ENCODE assay signal across 8 cellular contexts in the genomic region with DNA sequence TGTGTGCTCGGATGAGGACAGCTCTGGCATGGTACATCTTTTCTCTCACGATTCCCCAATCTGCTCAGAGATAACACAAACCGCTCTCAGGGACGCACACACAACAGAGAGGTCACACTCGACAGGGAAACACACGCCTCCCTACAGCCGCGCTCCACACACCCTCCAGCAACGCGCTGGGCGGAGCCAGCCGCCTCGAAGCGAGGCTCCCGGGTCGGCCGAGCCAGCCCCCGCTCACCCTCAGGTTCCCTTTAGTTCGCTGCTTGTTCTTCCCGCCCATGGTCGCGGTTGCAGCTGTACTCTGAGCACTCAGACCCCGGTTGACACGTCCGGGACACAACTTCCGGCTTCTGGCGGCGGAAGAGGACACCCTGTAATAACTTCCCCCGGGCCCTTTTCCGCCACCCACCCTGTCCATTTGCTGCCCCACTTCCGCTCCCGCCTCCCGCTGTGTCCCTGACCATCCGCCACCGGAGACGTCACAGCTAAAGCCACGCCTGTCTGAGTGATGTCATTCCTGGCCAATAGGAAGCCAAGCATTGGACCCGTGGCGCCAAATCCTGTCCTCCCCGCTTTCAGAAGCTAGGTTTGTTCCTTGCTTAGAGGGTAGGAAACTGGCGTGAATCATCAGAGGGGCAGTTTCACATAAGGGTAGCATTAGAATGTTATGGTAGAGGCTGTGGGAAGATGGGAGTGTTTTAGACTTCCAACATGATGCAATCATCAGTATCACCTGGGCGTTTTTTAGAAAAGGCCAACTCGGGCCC. TPM values are rescaled to one million over a fixed set of nuclear protein-coding genes. Genes with fewer than 3 reads are reported as not detected.
DNase-seq lines count a peak whose midpoint lies in the region; ATAC-seq and TF ChIP-seq lines count a peak whose summit lies in the region.

A gene with protein sequence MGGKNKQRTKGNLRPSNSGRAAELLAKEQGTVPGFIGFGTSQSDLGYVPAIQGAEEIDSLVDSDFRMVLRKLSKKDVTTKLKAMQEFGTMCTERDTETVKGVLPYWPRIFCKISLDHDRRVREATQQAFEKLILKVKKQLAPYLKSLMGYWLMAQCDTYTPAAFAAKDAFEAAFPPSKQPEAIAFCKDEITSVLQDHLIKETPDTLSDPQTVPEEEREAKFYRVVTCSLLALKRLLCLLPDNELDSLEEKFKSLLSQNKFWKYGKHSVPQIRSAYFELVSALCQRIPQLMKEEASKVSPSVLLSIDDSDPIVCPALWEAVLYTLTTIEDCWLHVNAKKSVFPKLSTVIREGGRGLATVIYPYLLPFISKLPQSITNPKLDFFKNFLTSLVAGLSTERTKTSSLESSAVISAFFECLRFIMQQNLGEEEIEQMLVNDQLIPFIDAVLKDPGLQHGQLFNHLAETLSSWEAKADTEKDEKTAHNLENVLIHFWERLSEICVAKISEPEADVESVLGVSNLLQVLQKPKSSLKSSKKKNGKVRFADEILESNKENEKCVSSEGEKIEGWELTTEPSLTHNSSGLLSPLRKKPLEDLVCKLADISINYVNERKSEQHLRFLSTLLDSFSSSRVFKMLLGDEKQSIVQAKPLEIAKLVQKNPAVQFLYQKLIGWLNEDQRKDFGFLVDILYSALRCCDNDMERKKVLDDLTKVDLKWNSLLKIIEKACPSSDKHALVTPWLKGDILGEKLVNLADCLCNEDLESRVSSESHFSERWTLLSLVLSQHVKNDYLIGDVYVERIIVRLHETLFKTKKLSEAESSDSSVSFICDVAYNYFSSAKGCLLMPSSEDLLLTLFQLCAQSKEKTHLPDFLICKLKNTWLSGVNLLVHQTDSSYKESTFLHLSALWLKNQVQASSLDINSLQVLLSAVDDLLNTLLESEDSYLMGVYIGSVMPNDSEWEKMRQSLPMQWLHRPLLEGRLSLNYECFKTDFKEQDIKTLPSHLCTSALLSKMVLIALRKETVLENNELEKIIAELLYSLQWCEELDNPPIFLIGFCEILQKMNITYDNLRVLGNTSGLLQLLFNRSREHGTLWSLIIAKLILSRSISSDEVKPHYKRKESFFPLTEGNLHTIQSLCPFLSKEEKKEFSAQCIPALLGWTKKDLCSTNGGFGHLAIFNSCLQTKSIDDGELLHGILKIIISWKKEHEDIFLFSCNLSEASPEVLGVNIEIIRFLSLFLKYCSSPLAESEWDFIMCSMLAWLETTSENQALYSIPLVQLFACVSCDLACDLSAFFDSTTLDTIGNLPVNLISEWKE (N-terminal part only) (minus strand): TSS at position 352 of the 767 bp plus-strand sequence. CDS start 72 bp downstream, at position 280.

- intact Hi-C loops in activated T-helper 2 cell treated with anti-CD3 and anti-CD28 coated beads, Interferon-gamma antibody, Interleukin-2, Interleukin-4, amounts not matched to agents 10 μg/mL and 5 μg/mL and 100 μg/mL, durations not matched to agents 14 hours and 24 hours and 36 hours (cut with micrococcal nuclease): loop anchor here (1.0 to 2.0 kb wide), 6 partner anchors 10 to 306 kb away; a partner anchor contains a TSS

- TF ChIP-seq CTCF in RWPE2 (IDR thresholded peaks at IDR 0.05; ENCODE audit: poor library complexity, severe bottlenecking) (no peak), fibroblast of pulmonary artery (IDR thresholded peaks at IDR 0.05; ENCODE audit: low read length, missing control alignments) (no peak)

- peak; percentile 99 for DNase-seq in EH (ENCODE audit: low read depth)
- DNase-seq in H4 (ENCODE audit: low spot score): peak; percentile 99
- DNase-seq in LoVo (ENCODE audit: low spot score): peak; percentile 99
- peak; percentile 99 for DNase-seq in RWPE2 (ENCODE audit: low spot score)
- DNase-seq in activated T-helper 2 cell treated with anti-CD3 and anti-CD28 coated beads, Interferon-gamma antibody, Interleukin-2, Interleukin-4, amounts not matched to agents 10 μg/mL and 5 μg/mL and 100 μg/mL, durations not matched to agents 14 hours and 24 hours and 36 hours (ENCODE audit: low spot score): peak; percentile 99
- peak; percentile 100 for DNase-seq in fibroblast of pulmonary artery (ENCODE audit: low read depth)
- DNase-seq in natural killer cell treated with Interleukin-12 subunit alpha and Interleukin-12 subunit beta and Interleukin-15 and Interleukin-18, amount 100 ng/mL, for 72 hours (ENCODE audit: low spot score): peak; percentile 99
- DNase-seq in stimulated activated naive CD8-positive, alpha-beta T cell treated with anti-CD3 and anti-CD28 coated beads, Interleukin-15, Interleukin-2, amounts not matched to agents 100 U/mL and 50 U/mL, for 24 hours: peak; percentile 98

- no peaks in the 10 kb centered on the region for H3K27me3 Mint-ChIP-seq in activated T-helper 2 cell treated with anti-CD3 and anti-CD28 coated beads, Interferon-gamma antibody, Interleukin-2, Interleukin-4, amounts not matched to agents 10 μg/mL and 5 μg/mL and 100 μg/mL, durations not matched to agents 14 hours and 24 hours and 36 hours (ENCODE audit: low read depth)
- H3K27me3 Mint-ChIP-seq in natural killer cell treated with Interleukin-12 subunit alpha and Interleukin-12 subunit beta and Interleukin-15 and Interleukin-18, amount 100 ng/mL, for 72 hours: no peaks in the 10 kb centered on the region

- no peaks in the 10 kb centered on the region for H3K9me3 ChIP-seq in RWPE2 (ENCODE audit: severe bottlenecking)

- peak within 1 kb of the TSS; percentile 95 for H3K27ac Mint-ChIP-seq in activated T-helper 2 cell treated with anti-CD3 and anti-CD28 coated beads, Interferon-gamma antibody, Interleukin-2, Interleukin-4, amounts not matched to agents 10 μg/mL and 5 μg/mL and 100 μg/mL, durations not matched to agents 14 hours and 24 hours and 36 hours
- peak within 1 kb of the TSS; percentile 96 to 97 for H3K27ac Mint-ChIP-seq in natural killer cell treated with Interleukin-12 subunit alpha and Interleukin-12 subunit beta and Interleukin-15 and Interleukin-18, amount 100 ng/mL, for 72 hours

- H3K36me3 ChIP-seq in RWPE2 (ENCODE audit: low read depth): peaks cover under 1% of the 10 kb centered on the region

- peak; percentile 92 for ATAC-seq in RWPE2 (ENCODE audit: low read depth)
- peak; percentile 99 for ATAC-seq in natural killer cell treated with Interleukin-12 subunit alpha and Interleukin-12 subunit beta and Interleukin-15 and Interleukin-18, amount 100 ng/mL, for 72 hours
- ATAC-seq in stimulated activated naive CD8-positive, alpha-beta T cell treated with anti-CD3 and anti-CD28 coated beads, Interleukin-15, Interleukin-2, amounts not matched to agents 100 U/mL and 50 U/mL, for 24 hours: peak; percentile 94

- peaks cover 30% of the 10 kb centered on the region for H3K4me1 Mint-ChIP-seq in activated T-helper 2 cell treated with anti-CD3 and anti-CD28 coated beads, Interferon-gamma antibody, Interleukin-2, Interleukin-4, amounts not matched to agents 10 μg/mL and 5 μg/mL and 100 μg/mL, durations not matched to agents 14 hours and 24 hours and 36 hours (ENCODE audit: low read depth)
- H3K4me1 Mint-ChIP-seq in natural killer cell treated with Interleukin-12 subunit alpha and Interleukin-12 subunit beta and Interleukin-15 and Interleukin-18, amount 100 ng/mL, for 72 hours (ENCODE audit: low read depth in 2 of 2): peaks cover 33 to 41% of the 10 kb centered on the region in 2 donors

- H3K4me3 ChIP-seq in RWPE2 (ENCODE audit: severe bottlenecking) (peak within 1 kb of the TSS; percentile 60), fibroblast of pulmonary artery (replicated peaks; ENCODE audit: low read depth, low read length) (peak within 1 kb of the TSS; percentile 73)

- H3K27me3 ChIP-seq in RWPE2 (ENCODE audit: insufficient read depth, poor library complexity, severe bottlenecking): no peaks in the 10 kb centered on the region

- no peaks in the 10 kb centered on the region for H3K9me3 Mint-ChIP-seq in activated T-helper 2 cell treated with anti-CD3 and anti-CD28 coated beads, Interferon-gamma antibody, Interleukin-2, Interleukin-4, amounts not matched to agents 10 μg/mL and 5 μg/mL and 100 μg/mL, durations not matched to agents 14 hours and 24 hours and 36 hours
- no peaks in the 10 kb centered on the region for H3K9me3 Mint-ChIP-seq in natural killer cell treated with Interleukin-12 subunit alpha and Interleukin-12 subunit beta and Interleukin-15 and Interleukin-18, amount 100 ng/mL, for 72 hours

- H3K4me1 ChIP-seq in RWPE2 (ENCODE audit: insufficient read depth, poor library complexity, severe bottlenecking): peaks cover 14% of the 10 kb centered on the region

- peak within 1 kb of the TSS; percentile 95 for H3K4me3 Mint-ChIP-seq in activated T-helper 2 cell treated with anti-CD3 and anti-CD28 coated beads, Interferon-gamma antibody, Interleukin-2, Interleukin-4, amounts not matched to agents 10 μg/mL and 5 μg/mL and 100 μg/mL, durations not matched to agents 14 hours and 24 hours and 36 hours (ENCODE audit: low read depth)
- H3K4me3 Mint-ChIP-seq in natural killer cell treated with Interleukin-12 subunit alpha and Interleukin-12 subunit beta and Interleukin-15 and Interleukin-18, amount 100 ng/mL, for 72 hours: peak within 1 kb of the TSS; percentile 98

- peak within 1 kb of the TSS; percentile 63 for H3K27ac ChIP-seq in RWPE2 (ENCODE audit: poor library complexity, severe bottlenecking)

- H3K36me3 Mint-ChIP-seq in activated T-helper 2 cell treated with anti-CD3 and anti-CD28 coated beads, Interferon-gamma antibody, Interleukin-2, Interleukin-4, amounts not matched to agents 10 μg/mL and 5 μg/mL and 100 μg/mL, durations not matched to agents 14 hours and 24 hours and 36 hours (ENCODE audit: low read depth): peaks cover 11% of the 10 kb centered on the region
- H3K36me3 Mint-ChIP-seq in natural killer cell treated with Interleukin-12 subunit alpha and Interleukin-12 subunit beta and Interleukin-15 and Interleukin-18, amount 100 ng/mL, for 72 hours: peaks cover 13% of the 10 kb centered on the region

RNA-seq across cellular contexts. Expression of the gene that starts here (rescaled TPM):
- 15.5 and 20.1 TPM in 2 replicates for total RNA-seq in H4 (2014; rRNA removed; shearing (Covaris generic))
- total RNA-seq in activated T-helper 2 cell treated with anti-CD3 and anti-CD28 coated beads, Interferon-gamma antibody, Interleukin-2, Interleukin-4, amounts not matched to agents 10 μg/mL and 5 μg/mL and 100 μg/mL, durations not matched to agents 14 hours and 24 hours and 36 hours: 24.9 and 27.5 TPM in 2 replicates
- 10 to 100 TPM; 32.5 to 43.1 TPM for total RNA-seq in natural killer cell treated with Interleukin-12 subunit alpha and Interleukin-12 subunit beta and Interleukin-15 and Interleukin-18, amount 100 ng/mL, for 72 hours

Comparison
In these comparisons a context has a peak if more than half of its experiments do, and no peak if none do; other contexts are left out.
1. Peak in every context shown above with its lines: DNase-seq, ATAC-seq, H3K4me3 ChIP-seq and H3K27ac ChIP-seq.